2 cellular contexts compared by ENCODE assay signal in the genomic region with DNA sequence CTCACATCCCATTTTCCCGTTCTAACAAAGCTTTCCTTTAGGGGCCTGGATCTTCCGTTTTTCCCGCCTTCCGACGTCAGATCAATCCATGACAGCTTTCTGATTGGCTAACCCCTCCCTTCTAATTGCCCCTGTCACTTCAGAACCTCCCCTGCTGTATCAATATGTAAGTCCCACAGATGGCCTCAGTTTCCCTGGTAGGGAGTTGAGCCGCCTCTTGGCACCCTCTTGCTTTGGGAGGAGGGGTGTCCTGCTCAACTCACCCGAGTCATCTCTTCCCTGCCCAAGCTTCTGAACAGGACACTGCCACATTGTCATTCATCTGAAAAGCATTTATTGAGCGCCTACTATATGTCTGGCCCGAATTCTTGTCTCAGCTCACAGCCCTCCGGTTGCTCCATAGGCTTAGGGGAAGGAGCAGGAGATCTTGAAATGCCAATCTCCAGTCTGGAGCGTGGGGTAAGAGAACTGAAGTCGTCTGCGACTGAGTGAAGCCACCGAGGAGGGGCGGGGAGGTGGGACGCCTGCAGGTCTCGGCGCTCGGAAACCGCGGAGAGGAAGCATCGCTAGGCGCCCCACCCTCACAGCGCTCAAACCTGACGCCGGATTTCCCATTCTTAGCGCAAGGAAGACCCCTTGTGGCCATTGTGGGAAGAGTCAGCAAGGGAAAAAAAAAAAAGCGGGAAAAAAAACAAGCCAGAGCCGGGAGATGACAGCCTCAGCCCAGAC.
TF ChIP-seq lines count a peak whose summit lies in the region.

No MANE protein-coding gene starts in this region.

TF ChIP-seq in IMR-90, 13 proteins besides CTCF, POLR2A, EP300 and RAD21:
- TF ChIP-seq MAZ (IDR thresholded peaks at IDR 0.05; ENCODE audit: borderline replicate concordance, low read depth, low read length) (peak; percentile 49; the same call in 1 of the 2 replicates), BHLHE40 (IDR thresholded peaks at IDR 0.05; ENCODE audit: low read depth, low read length) (no peak), SMC3 (IDR thresholded peaks at IDR 0.05; ENCODE audit: low read depth, low read length) (peak; percentile 48), FOS (IDR thresholded peaks at IDR 0.05; ENCODE audit: low read depth, low read length) (no peak), USF2 (IDR thresholded peaks at IDR 0.05; ENCODE audit: low read depth, low read length) (no peak), MAFK (IDR thresholded peaks at IDR 0.05; ENCODE audit: low read depth, low read length) (no peak)
- TF ChIP-seq, protein P1, sequence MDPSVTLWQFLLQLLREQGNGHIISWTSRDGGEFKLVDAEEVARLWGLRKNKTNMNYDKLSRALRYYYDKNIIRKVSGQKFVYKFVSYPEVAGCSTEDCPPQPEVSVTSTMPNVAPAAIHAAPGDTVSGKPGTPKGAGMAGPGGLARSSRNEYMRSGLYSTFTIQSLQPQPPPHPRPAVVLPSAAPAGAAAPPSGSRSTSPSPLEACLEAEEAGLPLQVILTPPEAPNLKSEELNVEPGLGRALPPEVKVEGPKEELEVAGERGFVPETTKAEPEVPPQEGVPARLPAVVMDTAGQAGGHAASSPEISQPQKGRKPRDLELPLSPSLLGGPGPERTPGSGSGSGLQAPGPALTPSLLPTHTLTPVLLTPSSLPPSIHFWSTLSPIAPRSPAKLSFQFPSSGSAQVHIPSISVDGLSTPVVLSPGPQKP (IDR thresholded peaks at IDR 0.05; ENCODE audit: borderline replicate concordance, low read depth, low read length) = no peak

TF ChIP-seq in endothelial cell of umbilical vein, 7 proteins besides CTCF, POLR2A, EP300 and RAD21:
- no peak for TF ChIP-seq MYC (IDR thresholded peaks at IDR 0.05; ENCODE audit: low read depth, low read length)
- TF ChIP-seq, protein P2, sequence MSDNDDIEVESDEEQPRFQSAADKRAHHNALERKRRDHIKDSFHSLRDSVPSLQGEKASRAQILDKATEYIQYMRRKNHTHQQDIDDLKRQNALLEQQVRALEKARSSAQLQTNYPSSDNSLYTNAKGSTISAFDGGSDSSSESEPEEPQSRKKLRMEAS (IDR thresholded peaks at IDR 0.05; ENCODE audit: insufficient read depth, insufficient read length) = no peak
- TF ChIP-seq EZH2 (IDR thresholded peaks at IDR 0.05; ENCODE audit: borderline replicate concordance, low read depth, low read length, severe bottlenecking) = no peak
- no peak for TF ChIP-seq POLR2AphosphoS5 (IDR thresholded peaks at IDR 0.05; ENCODE audit: insufficient read depth, low read depth, low read length)
- TF ChIP-seq FOS (IDR thresholded peaks at IDR 0.05; ENCODE audit: borderline replicate concordance, insufficient read depth, low read length) = no peak
- TF ChIP-seq JUN (IDR thresholded peaks at IDR 0.05; ENCODE audit: borderline replicate concordance, insufficient read depth, insufficient read length, low read depth) = no peak
- no peak for TF ChIP-seq GATA2 (IDR thresholded peaks at IDR 0.05; ENCODE audit: insufficient read depth, insufficient read length, low read depth, low read length)
